Comparison of ENCODE assay signal across 8 cellular contexts in the genomic region with DNA sequence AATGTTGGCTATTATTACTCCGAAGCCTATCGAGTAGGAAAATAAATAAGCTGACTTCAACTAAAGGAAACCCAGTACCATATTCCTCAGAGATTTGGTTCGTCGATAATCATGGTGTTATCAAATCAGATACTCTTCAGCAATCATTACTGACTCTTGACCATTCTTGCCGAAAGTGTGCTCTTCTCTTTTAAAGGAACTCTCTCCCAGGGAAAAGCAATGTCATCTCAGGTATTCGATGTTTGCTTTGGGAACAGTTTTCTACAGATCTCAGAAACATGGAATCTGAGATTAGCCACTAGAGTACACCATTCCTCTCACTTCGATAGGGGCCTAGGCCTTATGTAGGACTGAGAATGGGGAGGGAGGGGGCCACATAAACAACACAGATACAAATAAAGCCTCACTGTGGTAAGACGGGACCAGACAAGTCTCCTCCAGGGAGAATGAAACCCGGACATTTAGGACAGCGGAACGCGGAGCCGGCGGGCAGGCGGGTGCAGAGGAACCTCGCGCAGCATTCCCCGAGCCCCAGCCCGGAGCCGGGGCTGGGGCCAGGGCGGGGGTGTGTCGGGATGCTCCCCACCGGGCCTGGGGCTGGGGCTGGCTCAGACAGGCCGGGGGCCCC. TPM values are rescaled to one million over a fixed set of nuclear protein-coding genes. Genes with fewer than 3 reads are reported as not detected.
A peak's percentile ranks its signal among the peaks of the same experiment; 100 is the strongest.
DNase-seq lines count a peak whose midpoint lies in the region; ATAC-seq, FAIRE-seq and TF ChIP-seq lines count a peak whose summit lies in the region.

No MANE protein-coding gene starts in this region.

- peaks cover 2% of the 10 kb centered on the region for H3K36me3 ChIP-seq in bronchial epithelial cell (ENCODE audit: control insufficient read depth, insufficient read depth, low read length)

- H3K27me3 ChIP-seq in bronchial epithelial cell (ENCODE audit: control insufficient read depth, insufficient read depth, low read length), result no peaks in the 10 kb centered on the region

- peak overlapping the region; percentile 91 for H3K4me3 ChIP-seq in bronchial epithelial cell (ENCODE audit: low read depth, low read length)

- TF ChIP-seq CTCF in bronchial epithelial cell (IDR thresholded peaks at IDR 0.05; ENCODE audit: insufficient read depth, low read length, severe bottlenecking), result no peak

- ATAC-seq in activated CD8-positive, alpha-beta memory T cell treated with anti-CD3 and anti-CD28 coated beads, Interleukin-2, amount 10 ng/mL, durations not matched to agents 7 days and 5 days, result peak; percentile 10
- ATAC-seq in HG02588 (IDR thresholded peaks at IDR 0.05; ENCODE audit: unreplicated experiment), result peak; percentile 2
- ATAC-seq in stimulated activated naive CD8-positive, alpha-beta T cell treated with anti-CD3 and anti-CD28 coated beads, Interleukin-15, amount 100 ng/mL, for 72 hours, result peak; percentile 9

- no peak overlapping the region for H3K4me3 Mint-ChIP-seq in activated CD8-positive, alpha-beta memory T cell treated with anti-CD3 and anti-CD28 coated beads, Interleukin-2, amount 10 ng/mL, durations not matched to agents 7 days and 5 days
- H3K4me3 Mint-ChIP-seq in stimulated activated naive CD8-positive, alpha-beta T cell treated with anti-CD3 and anti-CD28 coated beads, Interleukin-15, amount 100 ng/mL, for 72 hours, result peak overlapping the region; percentile 97 to 99

- DNase-seq in activated CD8-positive, alpha-beta memory T cell treated with anti-CD3 and anti-CD28 coated beads, Interleukin-2, amount 10 ng/mL, durations not matched to agents 7 days and 5 days, result no peak
- DNase-seq in activated CD8-positive, alpha-beta memory T cell treated with anti-CD3 and anti-CD28 coated beads for 24 hours, result no peak
- DNase-seq in NCI-H345 (lab: John Stamatoyannopoulos, UW) (peak; percentile 33), bronchial epithelial cell (ENCODE audit: low read depth) (no peak), kidney glomerular epithelial cell (lab: John Stamatoyannopoulos, UW) (peak; percentile 18), NCI-H2081 treated with DMSO at 0.1 percent for 48 hours (lab: John Stamatoyannopoulos, UW) (no peak)
- no peak for DNase-seq in stimulated activated naive CD8-positive, alpha-beta T cell treated with anti-CD3 and anti-CD28 coated beads, Interleukin-15, amount 100 ng/mL, for 72 hours

- FAIRE-seq in bronchial epithelial cell (lab: Jason Lieb, UNC), result no peak

- H3K27me3 Mint-ChIP-seq in activated CD8-positive, alpha-beta memory T cell treated with anti-CD3 and anti-CD28 coated beads, Interleukin-2, amount 10 ng/mL, durations not matched to agents 7 days and 5 days, result no peaks in the 10 kb centered on the region
- no peaks in the 10 kb centered on the region for H3K27me3 Mint-ChIP-seq in stimulated activated naive CD8-positive, alpha-beta T cell treated with anti-CD3 and anti-CD28 coated beads, Interleukin-15, amount 100 ng/mL, for 72 hours

- peaks cover 48% of the 10 kb centered on the region for H3K4me1 Mint-ChIP-seq in activated CD8-positive, alpha-beta memory T cell treated with anti-CD3 and anti-CD28 coated beads, Interleukin-2, amount 10 ng/mL, durations not matched to agents 7 days and 5 days
- peaks cover 50% of the 10 kb centered on the region for H3K4me1 Mint-ChIP-seq in stimulated activated naive CD8-positive, alpha-beta T cell treated with anti-CD3 and anti-CD28 coated beads, Interleukin-15, amount 100 ng/mL, for 72 hours

- no peaks in the 10 kb centered on the region for H3K9me3 Mint-ChIP-seq in activated CD8-positive, alpha-beta memory T cell treated with anti-CD3 and anti-CD28 coated beads, Interleukin-2, amount 10 ng/mL, durations not matched to agents 7 days and 5 days (ENCODE audit: low read depth)
- H3K9me3 Mint-ChIP-seq in stimulated activated naive CD8-positive, alpha-beta T cell treated with anti-CD3 and anti-CD28 coated beads, Interleukin-15, amount 100 ng/mL, for 72 hours, result no peaks in the 10 kb centered on the region

- peaks cover 46% of the 10 kb centered on the region for H3K36me3 Mint-ChIP-seq in activated CD8-positive, alpha-beta memory T cell treated with anti-CD3 and anti-CD28 coated beads, Interleukin-2, amount 10 ng/mL, durations not matched to agents 7 days and 5 days

- H3K27ac Mint-ChIP-seq in activated CD8-positive, alpha-beta memory T cell treated with anti-CD3 and anti-CD28 coated beads, Interleukin-2, amount 10 ng/mL, durations not matched to agents 7 days and 5 days, result peak overlapping the region; percentile 97
- peak overlapping the region; percentile 95 to 98 for H3K27ac Mint-ChIP-seq in stimulated activated naive CD8-positive, alpha-beta T cell treated with anti-CD3 and anti-CD28 coated beads, Interleukin-15, amount 100 ng/mL, for 72 hours

- CTCF ChIA-PET in activated CD8-positive, alpha-beta memory T cell treated with anti-CD3 and anti-CD28 coated beads, Interleukin-2, amount 10 ng/mL, durations not matched to agents 7 days and 5 days (lab: Charles Lee), result interaction anchor here (1.2 to 3.4 kb wide), 7 partner anchors 8 to 382 kb away, joined by 3 to 42 read pairs (median 9); a partner anchor contains a TSS

RNA-seq across cellular contexts. Expression of a gene that starts 0.6 kb away (rescaled TPM):
- total RNA-seq in activated CD8-positive, alpha-beta memory T cell treated with anti-CD3 and anti-CD28 coated beads, Interleukin-2, amount 10 ng/mL, durations not matched to agents 7 days and 5 days, result 10 to 100 TPM; 59.6 to 63.6 TPM
- total RNA-seq in bronchial epithelial cell, result 32.1 and 32.9 TPM in 2 replicates

RNA-seq across cellular contexts. Expression of a gene that starts 4.2 kb away (rescaled TPM):
- 100 to 1,000 TPM; 607 to 663 TPM for total RNA-seq in activated CD8-positive, alpha-beta memory T cell treated with anti-CD3 and anti-CD28 coated beads, Interleukin-2, amount 10 ng/mL, durations not matched to agents 7 days and 5 days
- total RNA-seq in bronchial epithelial cell, result 222 and 276 TPM in 2 replicates

RNA-seq across cellular contexts. Expression of a gene that starts 51.6 kb away (rescaled TPM):
- total RNA-seq in activated CD8-positive, alpha-beta memory T cell treated with anti-CD3 and anti-CD28 coated beads, Interleukin-2, amount 10 ng/mL, durations not matched to agents 7 days and 5 days, result 10 to 100 TPM; 20.6 to 25.3 TPM
- total RNA-seq in bronchial epithelial cell, result 45.4 and 64.2 TPM in 2 replicates

Comparison
In these comparisons a context has a peak if more than half of its experiments do, and no peak if none do; other contexts are left out.
1. DNase-seq: peak in NCI-H345 (single experiment) and kidney glomerular epithelial cell (single experiment); none in activated CD8-positive, alpha-beta memory T cell treated with anti-CD3 and anti-CD28 coated beads, Interleukin-2, amount 10 ng/mL, durations not matched to agents 7 days and 5 days (single experiment), activated CD8-positive, alpha-beta memory T cell treated with anti-CD3 and anti-CD28 coated beads for 24 hours (single experiment), bronchial epithelial cell (single experiment), stimulated activated naive CD8-positive, alpha-beta T cell treated with anti-CD3 and anti-CD28 coated beads, Interleukin-15, amount 100 ng/mL, for 72 hours (0 of 2) and NCI-H2081 treated with DMSO at 0.1 percent for 48 hours (single experiment).
2. Peak in every context shown above with its lines, with median percentiles within 50 percentile points of each other: ATAC-seq.